Comparison of ENCODE assay signal across 1 cellular context in the genomic region with DNA sequence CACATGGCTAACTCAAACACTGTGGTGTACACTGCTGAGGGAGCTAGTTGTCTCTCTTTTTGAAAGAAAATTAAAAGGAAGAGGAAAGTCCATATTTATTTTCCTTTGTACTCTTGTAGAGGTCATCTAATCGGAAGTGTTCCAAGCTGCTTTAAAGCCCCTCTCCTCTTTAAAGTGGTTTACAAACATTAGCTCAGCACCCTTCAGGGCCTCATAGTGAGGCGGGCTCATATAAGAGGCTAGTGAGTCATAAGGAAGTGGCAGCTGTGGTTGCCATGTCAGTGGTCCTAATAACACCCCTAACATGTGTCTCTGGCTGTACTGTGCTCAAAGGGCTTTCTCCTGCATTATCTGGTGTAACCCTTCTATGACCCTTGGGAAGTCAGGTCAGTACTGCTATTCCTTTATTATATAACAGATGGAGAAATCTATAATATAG.
TF ChIP-seq lines count a peak whose summit lies in the region.

No MANE protein-coding gene starts in this region.

TF ChIP-seq in HepG2, 621 proteins besides CTCF, POLR2A, EP300 and RAD21 (continued from another document and continues in another):
- TF ChIP-seq, protein P1, sequence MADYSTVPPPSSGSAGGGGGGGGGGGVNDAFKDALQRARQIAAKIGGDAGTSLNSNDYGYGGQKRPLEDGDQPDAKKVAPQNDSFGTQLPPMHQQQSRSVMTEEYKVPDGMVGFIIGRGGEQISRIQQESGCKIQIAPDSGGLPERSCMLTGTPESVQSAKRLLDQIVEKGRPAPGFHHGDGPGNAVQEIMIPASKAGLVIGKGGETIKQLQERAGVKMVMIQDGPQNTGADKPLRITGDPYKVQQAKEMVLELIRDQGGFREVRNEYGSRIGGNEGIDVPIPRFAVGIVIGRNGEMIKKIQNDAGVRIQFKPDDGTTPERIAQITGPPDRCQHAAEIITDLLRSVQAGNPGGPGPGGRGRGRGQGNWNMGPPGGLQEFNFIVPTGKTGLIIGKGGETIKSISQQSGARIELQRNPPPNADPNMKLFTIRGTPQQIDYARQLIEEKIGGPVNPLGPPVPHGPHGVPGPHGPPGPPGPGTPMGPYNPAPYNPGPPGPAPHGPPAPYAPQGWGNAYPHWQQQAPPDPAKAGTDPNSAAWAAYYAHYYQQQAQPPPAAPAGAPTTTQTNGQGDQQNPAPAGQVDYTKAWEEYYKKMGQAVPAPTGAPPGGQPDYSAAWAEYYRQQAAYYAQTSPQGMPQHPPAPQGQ (CRISPR knock-in tag; IDR thresholded peaks at IDR 0.05; ENCODE audit: borderline replicate concordance) = no peak
- TF ChIP-seq CENPT (CRISPR knock-in tag; IDR thresholded peaks at IDR 0.05; ENCODE audit: low read depth) (no peak), ATM (IDR thresholded peaks at IDR 0.05; ENCODE audit: borderline replicate concordance) (no peak), ZNF296 (CRISPR knock-in tag; conservative IDR thresholded peaks at IDR 0.05) (no peak), ZNF850 (CRISPR knock-in tag; conservative IDR thresholded peaks at IDR 0.05) (no peak), BRCA1 (CRISPR knock-in tag; IDR thresholded peaks at IDR 0.05) (0 out of 2 replicates have a peak, but pooled peaks have one; percentile 41), CHD4 (IDR thresholded peaks at IDR 0.05; ENCODE audit: borderline replicate concordance, low read length) (no peak), ZBTB1 (CRISPR knock-in tag; IDR thresholded peaks at IDR 0.05; ENCODE audit: borderline replicate concordance) (no peak), RBM22 (optimal IDR thresholded peaks at IDR 0.05; ENCODE audit: low read length) (no peak), ZNF546 (CRISPR knock-in tag; conservative IDR thresholded peaks at IDR 0.05) (no peak), ZNF350 (CRISPR knock-in tag; IDR thresholded peaks at IDR 0.05; ENCODE audit: borderline replicate concordance, low read depth) (no peak), ARHGAP35 (CRISPR knock-in tag; IDR thresholded peaks at IDR 0.05; ENCODE audit: borderline replicate concordance) (no peak), TOPORS (CRISPR knock-in tag; IDR thresholded peaks at IDR 0.05) (0 out of 2 replicates have a peak, but pooled peaks have one; percentile 54), NR1H2 (CRISPR knock-in tag; IDR thresholded peaks at IDR 0.05; ENCODE audit: borderline replicate concordance, low read depth) (no peak), ZNF75D (CRISPR knock-in tag; IDR thresholded peaks at IDR 0.05; ENCODE audit: borderline replicate concordance) (no peak), ZNF205 (CRISPR knock-in tag; IDR thresholded peaks at IDR 0.05) (peak; percentile 99), ZNF589 (CRISPR knock-in tag; conservative IDR thresholded peaks at IDR 0.05) (no peak), CHCHD3 (CRISPR knock-in tag; IDR thresholded peaks at IDR 0.05) (no peak), PHF8 (CRISPR knock-in tag; IDR thresholded peaks at IDR 0.05) (no peak), PCBP2 (optimal IDR thresholded peaks at IDR 0.05; ENCODE audit: low read depth, low read length, poor library complexity, severe bottlenecking) (no peak), FLYWCH1 (CRISPR knock-in tag; IDR thresholded peaks at IDR 0.05) (no peak), CC2D1A (CRISPR knock-in tag; IDR thresholded peaks at IDR 0.05) (0 out of 2 replicates have a peak, but pooled peaks have one; percentile 56), JUN (CRISPR knock-in tag; IDR thresholded peaks at IDR 0.05) (peak; percentile 97), MYNN (CRISPR knock-in tag; IDR thresholded peaks at IDR 0.05; ENCODE audit: low read depth) (no peak), TEAD3 (CRISPR knock-in tag; optimal IDR thresholded peaks at IDR 0.05; ENCODE audit: borderline replicate concordance) (peak; percentile 83), PTBP1 (IDR thresholded peaks at IDR 0.05; ENCODE audit: low read depth, low read length, poor library complexity, severe bottlenecking) (no peak), GATA4 (IDR thresholded peaks at IDR 0.05; ENCODE audit: borderline replicate concordance, low read depth) (peak; percentile 97), MBNL3 (CRISPR knock-in tag; conservative IDR thresholded peaks at IDR 0.05) (no peak), SNRNP70 (IDR thresholded peaks at IDR 0.05; ENCODE audit: low read depth, low read length) (no peak), ZNF235 (CRISPR knock-in tag; IDR thresholded peaks at IDR 0.05; ENCODE audit: borderline replicate concordance) (no peak), SMAD3 (CRISPR knock-in tag; IDR thresholded peaks at IDR 0.05) (peak; percentile 98), MATR3 (CRISPR knock-in tag; IDR thresholded peaks at IDR 0.05) (no peak), ATAD3A (CRISPR knock-in tag; IDR thresholded peaks at IDR 0.05) (no peak)
- TF ChIP-seq, protein P2, sequence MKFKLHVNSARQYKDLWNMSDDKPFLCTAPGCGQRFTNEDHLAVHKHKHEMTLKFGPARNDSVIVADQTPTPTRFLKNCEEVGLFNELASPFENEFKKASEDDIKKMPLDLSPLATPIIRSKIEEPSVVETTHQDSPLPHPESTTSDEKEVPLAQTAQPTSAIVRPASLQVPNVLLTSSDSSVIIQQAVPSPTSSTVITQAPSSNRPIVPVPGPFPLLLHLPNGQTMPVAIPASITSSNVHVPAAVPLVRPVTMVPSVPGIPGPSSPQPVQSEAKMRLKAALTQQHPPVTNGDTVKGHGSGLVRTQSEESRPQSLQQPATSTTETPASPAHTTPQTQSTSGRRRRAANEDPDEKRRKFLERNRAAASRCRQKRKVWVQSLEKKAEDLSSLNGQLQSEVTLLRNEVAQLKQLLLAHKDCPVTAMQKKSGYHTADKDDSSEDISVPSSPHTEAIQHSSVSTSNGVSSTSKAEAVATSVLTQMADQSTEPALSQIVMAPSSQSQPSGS (CRISPR knock-in tag; IDR thresholded peaks at IDR 0.05) = peak; percentile 97
- TF ChIP-seq, protein P3, sequence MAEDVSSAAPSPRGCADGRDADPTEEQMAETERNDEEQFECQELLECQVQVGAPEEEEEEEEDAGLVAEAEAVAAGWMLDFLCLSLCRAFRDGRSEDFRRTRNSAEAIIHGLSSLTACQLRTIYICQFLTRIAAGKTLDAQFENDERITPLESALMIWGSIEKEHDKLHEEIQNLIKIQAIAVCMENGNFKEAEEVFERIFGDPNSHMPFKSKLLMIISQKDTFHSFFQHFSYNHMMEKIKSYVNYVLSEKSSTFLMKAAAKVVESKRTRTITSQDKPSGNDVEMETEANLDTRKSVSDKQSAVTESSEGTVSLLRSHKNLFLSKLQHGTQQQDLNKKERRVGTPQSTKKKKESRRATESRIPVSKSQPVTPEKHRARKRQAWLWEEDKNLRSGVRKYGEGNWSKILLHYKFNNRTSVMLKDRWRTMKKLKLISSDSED (CRISPR knock-in tag; IDR thresholded peaks at IDR 0.05) = no peak
- TF ChIP-seq, protein P4, sequence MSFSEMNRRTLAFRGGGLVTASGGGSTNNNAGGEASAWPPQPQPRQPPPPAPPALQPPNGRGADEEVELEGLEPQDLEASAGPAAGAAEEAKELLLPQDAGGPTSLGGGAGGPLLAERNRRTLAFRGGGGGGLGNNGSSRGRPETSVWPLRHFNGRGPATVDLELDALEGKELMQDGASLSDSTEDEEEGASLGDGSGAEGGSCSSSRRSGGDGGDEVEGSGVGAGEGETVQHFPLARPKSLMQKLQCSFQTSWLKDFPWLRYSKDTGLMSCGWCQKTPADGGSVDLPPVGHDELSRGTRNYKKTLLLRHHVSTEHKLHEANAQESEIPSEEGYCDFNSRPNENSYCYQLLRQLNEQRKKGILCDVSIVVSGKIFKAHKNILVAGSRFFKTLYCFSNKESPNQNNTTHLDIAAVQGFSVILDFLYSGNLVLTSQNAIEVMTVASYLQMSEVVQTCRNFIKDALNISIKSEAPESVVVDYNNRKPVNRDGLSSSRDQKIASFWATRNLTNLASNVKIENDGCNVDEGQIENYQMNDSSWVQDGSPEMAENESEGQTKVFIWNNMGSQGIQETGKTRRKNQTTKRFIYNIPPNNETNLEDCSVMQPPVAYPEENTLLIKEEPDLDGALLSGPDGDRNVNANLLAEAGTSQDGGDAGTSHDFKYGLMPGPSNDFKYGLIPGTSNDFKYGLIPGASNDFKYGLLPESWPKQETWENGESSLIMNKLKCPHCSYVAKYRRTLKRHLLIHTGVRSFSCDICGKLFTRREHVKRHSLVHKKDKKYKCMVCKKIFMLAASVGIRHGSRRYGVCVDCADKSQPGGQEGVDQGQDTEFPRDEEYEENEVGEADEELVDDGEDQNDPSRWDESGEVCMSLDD (CRISPR knock-in tag; IDR thresholded peaks at IDR 0.05; ENCODE audit: borderline replicate concordance) = 0 out of 2 replicates have a peak, but pooled peaks have one; percentile 26
- TF ChIP-seq, protein P5, sequence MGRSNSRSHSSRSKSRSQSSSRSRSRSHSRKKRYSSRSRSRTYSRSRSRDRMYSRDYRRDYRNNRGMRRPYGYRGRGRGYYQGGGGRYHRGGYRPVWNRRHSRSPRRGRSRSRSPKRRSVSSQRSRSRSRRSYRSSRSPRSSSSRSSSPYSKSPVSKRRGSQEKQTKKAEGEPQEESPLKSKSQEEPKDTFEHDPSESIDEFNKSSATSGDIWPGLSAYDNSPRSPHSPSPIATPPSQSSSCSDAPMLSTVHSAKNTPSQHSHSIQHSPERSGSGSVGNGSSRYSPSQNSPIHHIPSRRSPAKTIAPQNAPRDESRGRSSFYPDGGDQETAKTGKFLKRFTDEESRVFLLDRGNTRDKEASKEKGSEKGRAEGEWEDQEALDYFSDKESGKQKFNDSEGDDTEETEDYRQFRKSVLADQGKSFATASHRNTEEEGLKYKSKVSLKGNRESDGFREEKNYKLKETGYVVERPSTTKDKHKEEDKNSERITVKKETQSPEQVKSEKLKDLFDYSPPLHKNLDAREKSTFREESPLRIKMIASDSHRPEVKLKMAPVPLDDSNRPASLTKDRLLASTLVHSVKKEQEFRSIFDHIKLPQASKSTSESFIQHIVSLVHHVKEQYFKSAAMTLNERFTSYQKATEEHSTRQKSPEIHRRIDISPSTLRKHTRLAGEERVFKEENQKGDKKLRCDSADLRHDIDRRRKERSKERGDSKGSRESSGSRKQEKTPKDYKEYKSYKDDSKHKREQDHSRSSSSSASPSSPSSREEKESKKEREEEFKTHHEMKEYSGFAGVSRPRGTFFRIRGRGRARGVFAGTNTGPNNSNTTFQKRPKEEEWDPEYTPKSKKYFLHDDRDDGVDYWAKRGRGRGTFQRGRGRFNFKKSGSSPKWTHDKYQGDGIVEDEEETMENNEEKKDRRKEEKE (IDR thresholded peaks at IDR 0.05) = no peak
- TF ChIP-seq, protein P6, sequence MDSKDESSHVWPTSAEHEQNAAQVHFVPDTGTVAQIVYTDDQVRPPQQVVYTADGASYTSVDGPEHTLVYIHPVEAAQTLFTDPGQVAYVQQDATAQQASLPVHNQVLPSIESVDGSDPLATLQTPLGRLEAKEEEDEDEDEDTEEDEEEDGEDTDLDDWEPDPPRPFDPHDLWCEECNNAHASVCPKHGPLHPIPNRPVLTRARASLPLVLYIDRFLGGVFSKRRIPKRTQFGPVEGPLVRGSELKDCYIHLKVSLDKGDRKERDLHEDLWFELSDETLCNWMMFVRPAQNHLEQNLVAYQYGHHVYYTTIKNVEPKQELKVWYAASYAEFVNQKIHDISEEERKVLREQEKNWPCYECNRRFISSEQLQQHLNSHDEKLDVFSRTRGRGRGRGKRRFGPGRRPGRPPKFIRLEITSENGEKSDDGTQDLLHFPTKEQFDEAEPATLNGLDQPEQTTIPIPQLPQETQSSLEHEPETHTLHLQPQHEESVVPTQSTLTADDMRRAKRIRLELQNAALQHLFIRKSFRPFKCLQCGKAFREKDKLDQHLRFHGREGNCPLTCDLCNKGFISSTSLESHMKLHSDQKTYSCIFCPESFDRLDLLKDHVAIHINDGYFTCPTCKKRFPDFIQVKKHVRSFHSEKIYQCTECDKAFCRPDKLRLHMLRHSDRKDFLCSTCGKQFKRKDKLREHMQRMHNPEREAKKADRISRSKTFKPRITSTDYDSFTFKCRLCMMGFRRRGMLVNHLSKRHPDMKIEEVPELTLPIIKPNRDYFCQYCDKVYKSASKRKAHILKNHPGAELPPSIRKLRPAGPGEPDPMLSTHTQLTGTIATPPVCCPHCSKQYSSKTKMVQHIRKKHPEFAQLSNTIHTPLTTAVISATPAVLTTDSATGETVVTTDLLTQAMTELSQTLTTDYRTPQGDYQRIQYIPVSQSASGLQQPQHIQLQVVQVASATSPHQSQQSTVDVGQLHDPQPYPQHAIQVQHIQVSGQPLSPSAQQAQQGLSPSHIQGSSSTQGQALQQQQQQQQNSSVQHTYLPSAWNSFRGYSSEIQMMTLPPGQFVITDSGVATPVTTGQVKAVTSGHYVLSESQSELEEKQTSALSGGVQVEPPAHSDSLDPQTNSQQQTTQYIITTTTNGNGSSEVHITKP (CRISPR knock-in tag; IDR thresholded peaks at IDR 0.05; ENCODE audit: low read depth) = no peak
- TF ChIP-seq, protein P7, sequence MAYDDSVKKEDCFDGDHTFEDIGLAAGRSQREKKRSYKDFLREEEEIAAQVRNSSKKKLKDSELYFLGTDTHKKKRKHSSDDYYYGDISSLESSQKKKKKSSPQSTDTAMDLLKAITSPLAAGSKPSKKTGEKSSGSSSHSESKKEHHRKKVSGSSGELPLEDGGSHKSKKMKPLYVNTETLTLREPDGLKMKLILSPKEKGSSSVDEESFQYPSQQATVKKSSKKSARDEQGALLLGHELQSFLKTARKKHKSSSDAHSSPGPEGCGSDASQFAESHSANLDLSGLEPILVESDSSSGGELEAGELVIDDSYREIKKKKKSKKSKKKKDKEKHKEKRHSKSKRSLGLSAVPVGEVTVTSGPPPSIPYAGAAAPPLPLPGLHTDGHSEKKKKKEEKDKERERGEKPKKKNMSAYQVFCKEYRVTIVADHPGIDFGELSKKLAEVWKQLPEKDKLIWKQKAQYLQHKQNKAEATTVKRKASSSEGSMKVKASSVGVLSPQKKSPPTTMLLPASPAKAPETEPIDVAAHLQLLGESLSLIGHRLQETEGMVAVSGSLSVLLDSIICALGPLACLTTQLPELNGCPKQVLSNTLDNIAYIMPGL (CRISPR knock-in tag; IDR thresholded peaks at IDR 0.05; ENCODE audit: borderline replicate concordance in 1 of 2, low read depth in 1 of 2) = peak in 1 of 2 experiments; percentile 82; a peak in 1 of 4 replicates
